Comparison of ENCODE assay signal across 26 cellular contexts in the genomic region with DNA sequence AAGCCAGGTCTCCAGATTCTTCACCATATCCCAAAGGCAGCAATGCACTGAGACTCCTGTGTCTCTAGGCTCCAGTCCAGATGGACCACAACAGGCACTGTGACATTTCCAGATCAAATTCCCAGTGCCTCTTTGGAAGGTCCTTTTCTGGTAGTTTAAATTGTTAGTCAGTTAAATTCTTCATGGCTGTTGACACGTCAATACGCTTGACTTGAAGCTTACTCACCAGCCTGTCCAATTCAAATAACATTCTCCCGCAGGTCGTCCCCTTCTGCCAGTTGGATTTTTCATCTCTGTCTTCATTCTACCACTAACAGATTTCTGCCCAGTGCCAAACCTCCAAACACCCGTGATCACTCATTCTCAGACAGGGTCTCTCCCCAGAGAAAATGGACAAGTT.
"Had no signal": no experiment of that assay in that cellular context is flagged by ENCODE, and none has a peak within 500 bp of the region (broad histone marks: within the 10 kb centered on the region; RNA-seq: fewer than 3 reads in every experiment).

No MANE protein-coding gene starts in this region.

- DNase-seq: activated CD4-positive, alpha-beta memory T cell treated with anti-CD3 and anti-CD28 coated beads, Interleukin-2, amount 10 ng/mL, durations not matched to agents 7 days and 5 days; activated CD4-positive, alpha-beta T cell treated with anti-CD3 and anti-CD28 coated beads for 1 hour; activated CD4-positive, alpha-beta T cell treated with anti-CD3 and anti-CD28 coated beads, Interleukin-2, amount 10 ng/mL, durations not matched to agents 7 days and 5 days; activated CD8-positive, alpha-beta memory T cell treated with anti-CD3 and anti-CD28 coated beads, Interleukin-2, amount 50 U/mL, for 48 hours; activated gamma-delta T cell; activated naive CD4-positive, alpha-beta T cell treated with anti-CD3 and anti-CD28 coated beads, Interleukin-2, amount 10 ng/mL, durations not matched to agents 7 days and 5 days; activated naive CD8-positive, alpha-beta T cell treated with anti-CD3 and anti-CD28 coated beads, Interleukin-2, amount 10 ng/mL, durations not matched to agents 7 days and 5 days; activated T-cell treated with anti-CD3 and anti-CD28 coated beads, Interleukin-2, amount 50 U/mL, for 24 hours; central memory CD4-positive, alpha-beta T cell; head of caudate nucleus; hippocampal formation; immature natural killer cell; kidney; midbrain; natural killer cell; occipital lobe; right lobe of liver; small intestine; stimulated activated CD4-positive, alpha-beta T cell treated with anti-CD3 and anti-CD28 coated beads, Interleukin-4, amount 100 ng/mL, for 24 hours; substantia nigra; T-cell; uterus had no signal

- H3K4me1 ChIP-seq: gastroesophageal sphincter, neural progenitor cell, parathyroid adenoma, right lobe of liver, uterus had no signal

- H3K36me3 ChIP-seq: gastroesophageal sphincter, neural progenitor cell, right lobe of liver, uterus had no signal

- H3K4me3 ChIP-seq: gastroesophageal sphincter, neural progenitor cell, right lobe of liver, uterus had no signal

- H3K27ac ChIP-seq: gastroesophageal sphincter, neural progenitor cell, parathyroid adenoma, right lobe of liver, uterus had no signal

- H3K9ac ChIP-seq: neural progenitor cell, parathyroid adenoma had no signal

- H3K4me2 ChIP-seq: neural progenitor cell had no signal

- H2AFZ ChIP-seq: neural progenitor cell, parathyroid adenoma had no signal

- H3K79me2 ChIP-seq: parathyroid adenoma had no signal

- ATAC-seq: gastroesophageal sphincter; natural killer cell; right lobe of liver; stimulated activated effector memory CD8-positive, alpha-beta T cell treated with anti-CD3 and anti-CD28 coated beads, Interleukin-12 subunit alpha, Interleukin-12 subunit beta, amount 100 ng/mL, for 72 hours; T-cell had no signal

- H3K9me3 ChIP-seq: gastroesophageal sphincter, right lobe of liver, uterus had no signal

- H3K27me3 ChIP-seq: neural progenitor cell, right lobe of liver, uterus had no signal
